Comparison of ENCODE assay signal across 1 cellular context in genomic region chr10:122333037-122333436, GRCh38.
TF ChIP-seq lines count a peak whose summit lies in the region.

No MANE protein-coding gene starts in this region.

TF ChIP-seq in SK-N-SH treated with all-trans-retinoic acid at 6 μM for 48 hours, 23 proteins besides CTCF, POLR2A, EP300 and RAD21 (continued from another document):
- no peak for TF ChIP-seq CREB5 (CRISPR knock-in tag; IDR thresholded peaks at IDR 0.05; ENCODE audit: low read depth)
